ENCODE assay signal across 8 cellular contexts in genomic region chr5:90932052-90932699, GRCh38.
DNase-seq lines count a peak whose midpoint lies in the region; ATAC-seq and TF ChIP-seq lines count a peak whose summit lies in the region.

No MANE protein-coding gene starts in this region.

- ATAC-seq in heart right ventricle (peak in 7 of 8 donors; percentile 51 to 84 (median 67)), GM18907 (IDR thresholded peaks at IDR 0.05; ENCODE audit: unreplicated experiment) (no peak)

- in situ Hi-C loops in GM23248 (cut with MboI) = loop anchor here (10.0 kb wide), 1 partner anchor 163 kb away; no protein-coding TSS in a partner anchor

- 3 to 5% methylated on average over 4 of the region's 4 CpGs for WGBS in GM23248 (ENCODE audit: low coverage in 1 of 2, low lambda C conversion rate in 2 of 2, missing lambda C conversion rate in 2 of 2), 2 experiments
- WGBS in heart right ventricle, 2 donors = 11 to 12% methylated on average over 4 of the region's 4 CpGs

- no peaks in the 10 kb centered on the region for H3F3A ChIP-seq in GM23248 (ENCODE audit: insufficient read depth)

- H3K9me3 ChIP-seq in GM23248 (ENCODE audit: low read depth) (no peaks in the 10 kb centered on the region), heart right ventricle (peaks cover 0 to 7% (median 0%) of the 10 kb centered on the region in 11 donors)

- no peak overlapping the region for H2AFZ ChIP-seq in GM23248

- H3K27me3 Mint-ChIP-seq in activated naive CD8-positive, alpha-beta T cell treated with anti-CD3 and anti-CD28 coated beads for 36 hours = peaks cover 7% of the 10 kb centered on the region

- intact Hi-C loops in heart right ventricle (cut with DNase I) = loop anchor here (1.0 to 10.0 kb wide), 12 partner anchors 65 to 487 kb away; partner anchors contain the start of gene ARRDC3 (in 3 of the 10)

- H3K27me3 ChIP-seq in GM23248 (replicated peaks; ENCODE audit: insufficient read depth) (no peaks in the 10 kb centered on the region), heart right ventricle (no peaks in the 10 kb centered on the region)

- no peak overlapping the region for H3K4me3 ChIP-seq in GM23248
- no peak overlapping the region for H3K4me3 ChIP-seq in heart right ventricle

- H3K36me3 ChIP-seq in GM23248 (ENCODE audit: low read depth) = no peaks in the 10 kb centered on the region
- no peaks in the 10 kb centered on the region for H3K36me3 ChIP-seq in heart right ventricle

- H3K4me3 Mint-ChIP-seq in activated naive CD8-positive, alpha-beta T cell treated with anti-CD3 and anti-CD28 coated beads for 36 hours = no peak overlapping the region

- no peaks in the 10 kb centered on the region for H3K36me3 Mint-ChIP-seq in activated naive CD8-positive, alpha-beta T cell treated with anti-CD3 and anti-CD28 coated beads for 36 hours

- H3K4me1 Mint-ChIP-seq in activated naive CD8-positive, alpha-beta T cell treated with anti-CD3 and anti-CD28 coated beads for 36 hours = peaks cover 6% of the 10 kb centered on the region

- no peaks in the 10 kb centered on the region for H3K79me2 ChIP-seq in GM23248 (ENCODE audit: insufficient read depth)

- H3K4me1 ChIP-seq in GM23248 (ENCODE audit: insufficient read depth) = no peaks in the 10 kb centered on the region
- H3K4me1 ChIP-seq in heart right ventricle = peaks cover 0 to 15% (median 0%) of the 10 kb centered on the region in 9 donors

- no peak overlapping the region for H3K9ac ChIP-seq in GM23248

- no peaks in the 10 kb centered on the region for H3K9me3 Mint-ChIP-seq in activated naive CD8-positive, alpha-beta T cell treated with anti-CD3 and anti-CD28 coated beads for 36 hours

- no peak overlapping the region for H3K27ac Mint-ChIP-seq in activated naive CD8-positive, alpha-beta T cell treated with anti-CD3 and anti-CD28 coated beads for 36 hours

- no peaks in the 10 kb centered on the region for H3K9me2 ChIP-seq in GM23248 (ENCODE audit: insufficient read depth)

- no peaks in the 10 kb centered on the region for H4K20me1 ChIP-seq in GM23248 (ENCODE audit: insufficient read depth)

- peak; percentile 54 to 87 (median 82) for TF ChIP-seq CTCF in heart right ventricle (IDR thresholded peaks at IDR 0.05)

- DNase-seq in NCI-H187 (lab: John Stamatoyannopoulos, UW) (peak; percentile 6 to 20), NCI-H187 treated with DMSO at 0.1 percent for 48 hours (lab: John Stamatoyannopoulos, UW) (no peak), GM23248 (peak; percentile 77), NCI-H2227 (lab: John Stamatoyannopoulos, UW; ENCODE audit: unreplicated experiment) (peak; percentile 7), heart right ventricle (peak in 1 of 2 donors; percentile 63), renal cortical epithelial cell (ENCODE audit: low read depth) (peak; percentile 69)
- peak; percentile 13 for DNase-seq in activated naive CD8-positive, alpha-beta T cell treated with anti-CD3 and anti-CD28 coated beads for 36 hours

- no peak overlapping the region for H3K4me2 ChIP-seq in GM23248 (ENCODE audit: unreplicated experiment)

- H3K27ac ChIP-seq in GM23248 (no peak overlapping the region), heart right ventricle (peak overlapping the region in 1 of 10 donors; percentile 25)
